In genomic region chr4:929970-930625, GRCh38 we compare ENCODE assay signal across 8 cellular contexts. TPM values are rescaled to one million over a fixed set of nuclear protein-coding genes. Genes with fewer than 3 reads are reported as not detected.
DNase-seq lines count a peak whose midpoint lies in the region; ATAC-seq, FAIRE-seq and TF ChIP-seq lines count a peak whose summit lies in the region.

No MANE protein-coding gene starts in this region.

- 69 to 75% methylated on average over 4 of the region's 4 CpGs for WGBS in thyroid gland, 2 donors

- ATAC-seq in activated naive CD4-positive, alpha-beta T cell treated with anti-CD3 and anti-CD28 coated beads, Interleukin-2, amount 50 U/mL, for 72 hours: no peak
- ATAC-seq in thoracic aorta (ENCODE audit: insufficient number of reproducible peaks, low FRiP score, low read depth) (no peak), HG03342 (IDR thresholded peaks at IDR 0.05; ENCODE audit: unreplicated experiment) (no peak)

- no peak overlapping the region for H3K27ac ChIP-seq in keratinocyte (ENCODE audit: control insufficient read depth, insufficient read depth, low read length)
- no peak overlapping the region for H3K27ac ChIP-seq in thoracic aorta
- no peak overlapping the region for H3K27ac ChIP-seq in thyroid gland

- H3K4me3 Mint-ChIP-seq in activated naive CD4-positive, alpha-beta T cell treated with anti-CD3 and anti-CD28 coated beads, Interleukin-2, amount 50 U/mL, for 24 hours: peak overlapping the region; percentile 92
- H3K4me3 Mint-ChIP-seq in T-helper 2 cell treated with Interferon-gamma antibody and Interleukin-4, amounts not matched to agents 5 μg/mL and 100 μg/mL, for 36 hours: peak overlapping the region; percentile 97

- no peak overlapping the region for H2AFZ ChIP-seq in keratinocyte (ENCODE audit: control insufficient read depth, low read length)

- peaks cover 3% of the 10 kb centered on the region for H3K36me3 Mint-ChIP-seq in activated naive CD4-positive, alpha-beta T cell treated with anti-CD3 and anti-CD28 coated beads, Interleukin-2, amount 50 U/mL, for 24 hours
- peaks cover 16 to 17% of the 10 kb centered on the region in 2 donors for H3K36me3 Mint-ChIP-seq in activated naive CD4-positive, alpha-beta T cell treated with anti-CD3 and anti-CD28 coated beads, Interleukin-2, amount 50 U/mL, for 72 hours
- H3K36me3 Mint-ChIP-seq in T-helper 2 cell treated with Interferon-gamma antibody and Interleukin-4, amounts not matched to agents 5 μg/mL and 100 μg/mL, for 36 hours (ENCODE audit: low read depth): peaks cover 6% of the 10 kb centered on the region

- H3K4me1 ChIP-seq in keratinocyte (ENCODE audit: control insufficient read depth, extremely low read depth, insufficient read depth, low read length) (peaks cover 19% of the 10 kb centered on the region), thoracic aorta (ENCODE audit: control insufficient read depth in 1 of 2, low read depth in 2 of 2) (peaks cover 26 to 37% of the 10 kb centered on the region in 2 donors), thyroid gland (peaks cover 16 to 34% of the 10 kb centered on the region in 2 donors)

- FAIRE-seq in keratinocyte (lab: Jason Lieb, UNC): no peak

- H3K4me1 Mint-ChIP-seq in activated naive CD4-positive, alpha-beta T cell treated with anti-CD3 and anti-CD28 coated beads, Interleukin-2, amount 50 U/mL, for 24 hours: peaks cover 56% of the 10 kb centered on the region
- H3K4me1 Mint-ChIP-seq in T-helper 2 cell treated with Interferon-gamma antibody and Interleukin-4, amounts not matched to agents 5 μg/mL and 100 μg/mL, for 36 hours (ENCODE audit: low read depth): peaks cover 39% of the 10 kb centered on the region

- peak overlapping the region; percentile 89 for H3K4me2 ChIP-seq in keratinocyte (ENCODE audit: control insufficient read depth, extremely low read depth, insufficient read depth, low read depth, low read length)

- DNase-seq in activated naive CD4-positive, alpha-beta T cell treated with anti-CD3 and anti-CD28 coated beads, Interleukin-2, amount 50 U/mL, for 72 hours (ENCODE audit: low spot score in 2 of 2): no peak
- DNase-seq in T-helper 2 cell treated with Interferon-gamma antibody and Interleukin-4, amounts not matched to agents 5 μg/mL and 100 μg/mL, for 36 hours (ENCODE audit: low spot score): peak; percentile 20
- DNase-seq in keratinocyte (ENCODE audit: low read depth, low spot score) (no peak), thoracic aorta (ENCODE audit: low spot score) (no peak), thyroid gland (no peak), NCI-H1092 (lab: John Stamatoyannopoulos, UW) (no peak)

- H3K9ac ChIP-seq in keratinocyte (ENCODE audit: control insufficient read depth, extremely low read depth, insufficient read depth, low read length): peak overlapping the region; percentile 97

- dilution Hi-C loops in keratinocyte (cut with MboI; ENCODE audit: extremely low pct_ligation_motif_present, low sequenced_read_pairs): no loop called here

- no peak for TF ChIP-seq POLR2A in thyroid gland (IDR thresholded peaks at IDR 0.05)

- H3K36me3 ChIP-seq in keratinocyte (ENCODE audit: control insufficient read depth in 2 of 2, extremely low read depth in 1 of 2, insufficient read depth in 2 of 2, low read length in 2 of 2): peaks cover 0 to 4% of the 10 kb centered on the region in 2 experiments
- H3K36me3 ChIP-seq in thoracic aorta: no peaks in the 10 kb centered on the region
- no peaks in the 10 kb centered on the region for H3K36me3 ChIP-seq in thyroid gland

- peaks cover 12% of the 10 kb centered on the region for H4K20me1 ChIP-seq in keratinocyte (ENCODE audit: control insufficient read depth, extremely low read depth, insufficient read depth, low read length)

- H3K9me3 Mint-ChIP-seq in activated naive CD4-positive, alpha-beta T cell treated with anti-CD3 and anti-CD28 coated beads, Interleukin-2, amount 50 U/mL, for 24 hours: no peaks in the 10 kb centered on the region
- no peaks in the 10 kb centered on the region for H3K9me3 Mint-ChIP-seq in activated naive CD4-positive, alpha-beta T cell treated with anti-CD3 and anti-CD28 coated beads, Interleukin-2, amount 50 U/mL, for 72 hours
- no peaks in the 10 kb centered on the region for H3K9me3 Mint-ChIP-seq in T-helper 2 cell treated with Interferon-gamma antibody and Interleukin-4, amounts not matched to agents 5 μg/mL and 100 μg/mL, for 36 hours

- peaks cover 66% of the 10 kb centered on the region for H3K79me2 ChIP-seq in keratinocyte (ENCODE audit: control insufficient read depth, insufficient read depth, low read length)

- no peak for TF ChIP-seq CTCF in keratinocyte (optimal IDR thresholded peaks at IDR 0.05 in 1 of 3, IDR thresholded peaks at IDR 0.05 in 1 of 3, conservative IDR thresholded peaks at IDR 0.05 in 1 of 3; ENCODE audit: extremely low read depth in 1 of 3, insufficient read depth in 2 of 3, low read length in 3 of 3)
- TF ChIP-seq CTCF in thoracic aorta (IDR thresholded peaks at IDR 0.05): no peak
- TF ChIP-seq CTCF in thyroid gland (IDR thresholded peaks at IDR 0.05): no peak

- H3K9me1 ChIP-seq in keratinocyte (ENCODE audit: control insufficient read depth, extremely low read depth, insufficient read depth, low read length): peaks cover 2% of the 10 kb centered on the region

- H3K9me3 ChIP-seq in keratinocyte (ENCODE audit: control insufficient read depth, low read depth, low read length) (no peaks in the 10 kb centered on the region), thoracic aorta (no peaks in the 10 kb centered on the region), thyroid gland (no peaks in the 10 kb centered on the region)

- H3K27me3 Mint-ChIP-seq in activated naive CD4-positive, alpha-beta T cell treated with anti-CD3 and anti-CD28 coated beads, Interleukin-2, amount 50 U/mL, for 24 hours: no peaks in the 10 kb centered on the region
- H3K27me3 Mint-ChIP-seq in T-helper 2 cell treated with Interferon-gamma antibody and Interleukin-4, amounts not matched to agents 5 μg/mL and 100 μg/mL, for 36 hours (ENCODE audit: low read depth): no peaks in the 10 kb centered on the region

- H3K27ac Mint-ChIP-seq in activated naive CD4-positive, alpha-beta T cell treated with anti-CD3 and anti-CD28 coated beads, Interleukin-2, amount 50 U/mL, for 24 hours: peak overlapping the region; percentile 25
- peak overlapping the region in 1 of 2 donors; percentile 96 for H3K27ac Mint-ChIP-seq in activated naive CD4-positive, alpha-beta T cell treated with anti-CD3 and anti-CD28 coated beads, Interleukin-2, amount 50 U/mL, for 72 hours
- peak overlapping the region; percentile 96 for H3K27ac Mint-ChIP-seq in T-helper 2 cell treated with Interferon-gamma antibody and Interleukin-4, amounts not matched to agents 5 μg/mL and 100 μg/mL, for 36 hours

- H3K27me3 ChIP-seq in keratinocyte (ENCODE audit: control insufficient read depth, extremely low read depth, insufficient read depth, low read length) (no peaks in the 10 kb centered on the region), thoracic aorta (replicated peaks; ENCODE audit: insufficient read depth) (no peaks in the 10 kb centered on the region), thyroid gland (no peaks in the 10 kb centered on the region)

- H3K4me3 ChIP-seq in keratinocyte (ENCODE audit: control insufficient read depth in 2 of 3, extremely low read depth in 1 of 3, insufficient read depth in 2 of 3, low read depth in 1 of 3, low read length in 3 of 3): peak overlapping the region in 1 of 3 experiments; percentile 74
- H3K4me3 ChIP-seq in thoracic aorta: peak overlapping the region; percentile 99
- no peak overlapping the region for H3K4me3 ChIP-seq in thyroid gland (replicated peaks in 1 of 3)

- intact Hi-C loops in thyroid gland (cut with DNase I): no loop called here

RNA-seq across cellular contexts. Expression of gene GAK, which starts 2.0 kb away (rescaled TPM):
- total RNA-seq in activated naive CD4-positive, alpha-beta T cell treated with anti-CD3 and anti-CD28 coated beads, Interleukin-2, amount 50 U/mL, for 72 hours: 100 to 1,000 TPM; 124 to 171 TPM
- polyA plus RNA-seq in keratinocyte: 18.4 to 25.3 TPM (median 19.4 TPM) in 3 replicates
- 25.4 TPM for polyA plus RNA-seq in keratinocyte (2011; ENCODE audit: low read depth)
- polyA plus RNA-seq in keratinocyte (2011; cell fraction: cytosol; rRNA removed): 11.3 and 19.6 TPM in 2 replicates
- 69.7 and 92.6 TPM in 2 replicates for polyA plus RNA-seq in keratinocyte (2011; cell fraction: nucleus; rRNA removed)
- 38.4 and 49.3 TPM in 2 replicates for polyA plus RNA-seq in keratinocyte (2012; ENCODE audit: low replicate concordance)
- polyA minus RNA-seq in keratinocyte: 34.8 to 48.1 TPM (median 46.7 TPM) in 3 replicates
- polyA minus RNA-seq in keratinocyte (2011; cell fraction: cytosol; rRNA and poly(A)+ RNA removed): 55.8 TPM
- 57.9 and 68.0 TPM in 2 replicates for polyA minus RNA-seq in keratinocyte (2011; cell fraction: nucleus; rRNA and poly(A)+ RNA removed)
- 100 to 1,000 TPM; 111 to 170 TPM for total RNA-seq in thoracic aorta
- total RNA-seq in thyroid gland: 100 to 1,000 TPM in 3 of 4 donors, 10 to 100 TPM in 1; 86.4 to 184 (median 153) TPM

RNA-seq across cellular contexts. Expression of gene TMEM175, which starts 2.2 kb away (rescaled TPM):
- total RNA-seq in activated naive CD4-positive, alpha-beta T cell treated with anti-CD3 and anti-CD28 coated beads, Interleukin-2, amount 50 U/mL, for 72 hours: 10 to 100 TPM; 12.1 to 13.9 TPM
- polyA plus RNA-seq in keratinocyte: 23.2 to 31.3 TPM (median 24.3 TPM) in 3 replicates
- polyA plus RNA-seq in keratinocyte (2011; ENCODE audit: low read depth): 2.5 TPM
- 9.8 and 13.4 TPM in 2 replicates for polyA plus RNA-seq in keratinocyte (2011; cell fraction: cytosol; rRNA removed)
- polyA plus RNA-seq in keratinocyte (2011; cell fraction: nucleus; rRNA removed): 157 and 181 TPM in 2 replicates
- polyA plus RNA-seq in keratinocyte (2012; ENCODE audit: low replicate concordance): 20.4 and 22.3 TPM in 2 replicates
- polyA minus RNA-seq in keratinocyte: 17.3 to 36.9 TPM (median 22.9 TPM) in 3 replicates
- polyA minus RNA-seq in keratinocyte (2011; cell fraction: cytosol; rRNA and poly(A)+ RNA removed): 14.0 TPM
- polyA minus RNA-seq in keratinocyte (2011; cell fraction: nucleus; rRNA and poly(A)+ RNA removed): 31.0 and 54.2 TPM in 2 replicates
- total RNA-seq in thoracic aorta (10 to 100 TPM; 26.5 to 39.5 TPM), thyroid gland (10 to 100 TPM; 33.6 to 63.9 (median 40.4) TPM)

RNA-seq across cellular contexts. Expression of gene DGKQ, which starts 43.3 kb away (rescaled TPM):
- 1 to 10 TPM; 7.8 to 7.9 TPM for total RNA-seq in activated naive CD4-positive, alpha-beta T cell treated with anti-CD3 and anti-CD28 coated beads, Interleukin-2, amount 50 U/mL, for 72 hours
- 5.3 to 11.3 TPM (median 5.9 TPM) in 3 replicates for polyA plus RNA-seq in keratinocyte
- polyA plus RNA-seq in keratinocyte (2011; ENCODE audit: low read depth): 3.0 TPM
- polyA plus RNA-seq in keratinocyte (2011; cell fraction: cytosol; rRNA removed): 3.5 and 9.1 TPM in 2 replicates
- 22.9 and 30.3 TPM in 2 replicates for polyA plus RNA-seq in keratinocyte (2011; cell fraction: nucleus; rRNA removed)
- polyA plus RNA-seq in keratinocyte (2012; ENCODE audit: low replicate concordance): 7.4 and 8.8 TPM in 2 replicates
- 5.9 to 10.4 TPM (median 8.3 TPM) in 3 replicates for polyA minus RNA-seq in keratinocyte
- polyA minus RNA-seq in keratinocyte (2011; cell fraction: cytosol; rRNA and poly(A)+ RNA removed): 17.5 TPM
- 16.9 and 17.8 TPM in 2 replicates for polyA minus RNA-seq in keratinocyte (2011; cell fraction: nucleus; rRNA and poly(A)+ RNA removed)
- 10 to 100 TPM; 18.6 to 24.0 TPM for total RNA-seq in thoracic aorta
- 10 to 100 TPM; 10.2 to 17.0 (median 11.6) TPM for total RNA-seq in thyroid gland

RNA-seq across cellular contexts. Expression of gene IDUA, which starts 56.7 kb away (rescaled TPM):
- total RNA-seq in activated naive CD4-positive, alpha-beta T cell treated with anti-CD3 and anti-CD28 coated beads, Interleukin-2, amount 50 U/mL, for 72 hours: 10 to 100 TPM in 1 of 2 donors, 1 to 10 TPM in 1; 8.5 to 23.3 TPM
- 0.74 to 3.9 TPM (median 1.2 TPM) in 3 replicates for polyA plus RNA-seq in keratinocyte
- polyA plus RNA-seq in keratinocyte (2011; ENCODE audit: low read depth): 5.5 TPM
- 0.22 and 1.1 TPM in 2 replicates for polyA plus RNA-seq in keratinocyte (2011; cell fraction: cytosol; rRNA removed)
- 14.6 and 27.2 TPM in 2 replicates for polyA plus RNA-seq in keratinocyte (2011; cell fraction: nucleus; rRNA removed)
- 1.7 and 6.6 TPM in 2 replicates for polyA plus RNA-seq in keratinocyte (2012; ENCODE audit: low replicate concordance)
- 0.85 to 2.4 TPM (median 1.4 TPM) in 3 replicates for polyA minus RNA-seq in keratinocyte
- polyA minus RNA-seq in keratinocyte (2011; cell fraction: cytosol; rRNA and poly(A)+ RNA removed): 3.5 TPM
- 5.4 and 8.7 TPM in 2 replicates for polyA minus RNA-seq in keratinocyte (2011; cell fraction: nucleus; rRNA and poly(A)+ RNA removed)
- total RNA-seq in thoracic aorta: 10 to 100 TPM; 23.4 to 31.9 TPM
- 10 to 100 TPM in 3 of 4 donors, 1 to 10 TPM in 1; 9.7 to 32.3 (median 25.0) TPM for total RNA-seq in thyroid gland
